Comparison of ENCODE assay signal across 23 cellular contexts in genomic region chrX:866441-866990, GRCh38.
"Had no signal": no experiment of that assay in that cellular context is flagged by ENCODE, and none has a peak within 500 bp of the region (broad histone marks: within the 10 kb centered on the region; RNA-seq: fewer than 3 reads in every experiment).

No MANE protein-coding gene starts in this region.

- H3K27ac ChIP-seq: breast epithelium, coronary artery, foreskin keratinocyte, left lung, sigmoid colon, testis, upper lobe of left lung had no signal

- H3K4me1 ChIP-seq: breast epithelium, foreskin keratinocyte, left lung, sigmoid colon, testis, upper lobe of left lung had no signal

- H3K9me3 ChIP-seq: breast epithelium, testis, upper lobe of left lung had no signal

- H3K9me3 Mint-ChIP-seq: natural killer cell treated with Interleukin-12 subunit alpha and Interleukin-12 subunit beta and Interleukin-15 and Interleukin-18, amount 100 ng/mL, for 72 hours had no signal

- H3K36me3 ChIP-seq: breast epithelium, left lung, sigmoid colon, upper lobe of left lung had no signal

- DNase-seq: activated CD4-positive, alpha-beta T cell treated with anti-CD3 and anti-CD28 coated beads, Interleukin-2, amount 50 U/mL, for 48 hours; activated naive CD4-positive, alpha-beta T cell treated with Interleukin-2 at 50 U/mL for 16 hours; activated naive CD8-positive, alpha-beta T cell treated with anti-CD3 and anti-CD28 coated beads, Interleukin-2, amount 10 ng/mL, durations not matched to agents 7 days and 5 days; activated T-cell treated with anti-CD3 and anti-CD28 coated beads, Interleukin-2, amount 50 U/mL, for 48 hours; amniotic stem cell; foreskin keratinocyte; immature natural killer cell; left lung; sigmoid colon; stimulated activated CD4-positive, alpha-beta T cell treated with anti-CD3 and anti-CD28 coated beads, Interleukin-4, amount 100 ng/mL, for 1 hour; stimulated activated naive CD4-positive, alpha-beta T cell; T1000; testis; upper lobe of left lung had no signal

- H3K4me3 ChIP-seq: breast epithelium, coronary artery, left lung, lung, sigmoid colon, smooth muscle cell, testis, upper lobe of left lung had no signal

- H3K27me3 Mint-ChIP-seq: activated naive CD8-positive, alpha-beta T cell treated with anti-CD3 and anti-CD28 coated beads, Interleukin-2, amount 10 ng/mL, durations not matched to agents 7 days and 5 days; central memory CD8-positive, alpha-beta T cell; natural killer cell treated with Interleukin-12 subunit alpha and Interleukin-12 subunit beta and Interleukin-15 and Interleukin-18, amount 100 ng/mL, for 72 hours had no signal

- H3K4me3 Mint-ChIP-seq: activated naive CD8-positive, alpha-beta T cell treated with anti-CD3 and anti-CD28 coated beads, Interleukin-2, amount 10 ng/mL, durations not matched to agents 7 days and 5 days; central memory CD8-positive, alpha-beta T cell; immature natural killer cell; mesothelial cell of epicardium; natural killer cell treated with Interleukin-12 subunit alpha and Interleukin-12 subunit beta and Interleukin-15 and Interleukin-18, amount 100 ng/mL, for 72 hours; T-helper 1 cell treated with Interleukin-12 subunit alpha and Interleukin-12 subunit beta and Interleukin-4 antibody, amounts not matched to agents 30 μg/mL and 1 μg/mL, for 36 hours; WTC11 had no signal

- H3K27me3 ChIP-seq: foreskin keratinocyte, left lung, testis, upper lobe of left lung had no signal

- H3K27ac Mint-ChIP-seq: activated naive CD8-positive, alpha-beta T cell treated with anti-CD3 and anti-CD28 coated beads, Interleukin-2, amount 10 ng/mL, durations not matched to agents 7 days and 5 days; immature natural killer cell; mesothelial cell of epicardium; natural killer cell treated with Interleukin-12 subunit alpha and Interleukin-12 subunit beta and Interleukin-15 and Interleukin-18, amount 100 ng/mL, for 72 hours; T-helper 1 cell treated with Interleukin-12 subunit alpha and Interleukin-12 subunit beta and Interleukin-4 antibody, amounts not matched to agents 30 μg/mL and 1 μg/mL, for 36 hours; WTC11 had no signal

- H3K36me3 Mint-ChIP-seq: activated naive CD8-positive, alpha-beta T cell treated with anti-CD3 and anti-CD28 coated beads, Interleukin-2, amount 10 ng/mL, durations not matched to agents 7 days and 5 days; immature natural killer cell; mesothelial cell of epicardium; natural killer cell treated with Interleukin-12 subunit alpha and Interleukin-12 subunit beta and Interleukin-15 and Interleukin-18, amount 100 ng/mL, for 72 hours; WTC11 had no signal

- H3K4me2 ChIP-seq: smooth muscle cell had no signal

- H3K4me1 Mint-ChIP-seq: activated naive CD8-positive, alpha-beta T cell treated with anti-CD3 and anti-CD28 coated beads, Interleukin-2, amount 10 ng/mL, durations not matched to agents 7 days and 5 days; central memory CD8-positive, alpha-beta T cell; immature natural killer cell; mesothelial cell of epicardium had no signal
